In the genomic region with DNA sequence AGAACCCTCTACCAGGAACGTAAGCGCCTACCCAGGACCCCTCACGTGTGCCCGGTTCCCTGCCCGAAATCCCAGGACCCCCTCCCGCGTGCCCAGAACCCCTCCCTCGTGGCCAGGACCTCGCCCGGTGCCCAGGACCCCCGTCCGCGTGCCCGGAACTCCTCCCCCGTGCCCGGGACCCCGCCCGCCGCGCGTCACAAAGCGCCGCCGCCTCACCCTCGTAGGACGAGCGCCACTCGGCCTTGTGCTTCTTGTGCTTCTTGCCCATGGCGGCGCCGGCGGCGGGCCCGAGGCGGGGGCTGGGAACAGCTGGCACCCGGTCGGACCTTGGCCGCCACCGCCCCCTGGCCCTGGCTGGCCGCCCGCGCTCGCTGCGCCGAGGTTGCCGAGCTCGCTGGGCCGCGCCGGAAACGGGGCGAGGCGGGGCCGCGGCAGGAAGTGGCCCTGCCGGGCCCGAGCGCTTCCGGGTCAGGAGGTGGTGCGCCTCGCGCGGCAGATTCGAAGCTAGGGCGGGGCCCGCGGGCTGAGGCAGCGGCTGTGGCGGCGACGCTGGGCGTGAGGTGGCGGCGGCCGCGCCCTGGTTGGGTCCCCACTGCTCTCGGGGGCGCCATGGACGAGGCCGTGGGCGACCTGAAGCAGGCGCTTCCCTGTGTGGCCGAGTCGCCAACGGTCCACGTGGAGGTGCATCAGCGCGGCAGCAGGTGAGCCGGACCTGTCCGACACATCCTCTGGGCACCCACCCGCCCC, we compare ENCODE assay signal across 8 cellular contexts. TPM values are rescaled to one million over a fixed set of nuclear protein-coding genes. Genes with fewer than 3 reads are reported as not detected.
DNase-seq lines count a peak whose midpoint lies in the region; ATAC-seq and TF ChIP-seq lines count a peak whose summit lies in the region.

A gene (minus strand): TSS at position 412 of the 747 bp plus-strand sequence. CDS start 144 bp downstream, at position 268.
A gene with protein sequence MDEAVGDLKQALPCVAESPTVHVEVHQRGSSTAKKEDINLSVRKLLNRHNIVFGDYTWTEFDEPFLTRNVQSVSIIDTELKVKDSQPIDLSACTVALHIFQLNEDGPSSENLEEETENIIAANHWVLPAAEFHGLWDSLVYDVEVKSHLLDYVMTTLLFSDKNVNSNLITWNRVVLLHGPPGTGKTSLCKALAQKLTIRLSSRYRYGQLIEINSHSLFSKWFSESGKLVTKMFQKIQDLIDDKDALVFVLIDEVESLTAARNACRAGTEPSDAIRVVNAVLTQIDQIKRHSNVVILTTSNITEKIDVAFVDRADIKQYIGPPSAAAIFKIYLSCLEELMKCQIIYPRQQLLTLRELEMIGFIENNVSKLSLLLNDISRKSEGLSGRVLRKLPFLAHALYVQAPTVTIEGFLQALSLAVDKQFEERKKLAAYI (plus strand): TSS at position 495 of the 747 bp plus-strand sequence. CDS start 115 bp downstream, at position 610.

- H3F3A ChIP-seq in PC-9 (ENCODE audit: insufficient read depth, low read depth): no peaks in the 10 kb centered on the region; the same call in 1 of the 2 replicates

- H3K27me3 Mint-ChIP-seq in activated T-cell treated with anti-CD3 and anti-CD28 coated beads, Interleukin-2, amount 50 U/mL, for 72 hours (ENCODE audit: low read depth): no peaks in the 10 kb centered on the region
- H3K27me3 Mint-ChIP-seq in naive thymus-derived CD4-positive, alpha-beta T cell: no peaks in the 10 kb centered on the region
- no peaks in the 10 kb centered on the region for H3K27me3 Mint-ChIP-seq in stimulated activated naive B cell treated with anti-CD40 and anti-IgM and Interleukin-4, amounts not matched to agents 10 μg/mL and 1 μg/mL and 100 μg/mL, for 72 hours

- no peaks in the 10 kb centered on the region for H3K9me3 ChIP-seq in PC-9 (ENCODE audit: insufficient read depth, low read depth)
- H3K9me3 ChIP-seq in naive thymus-derived CD4-positive, alpha-beta T cell (ENCODE audit: control insufficient read depth in 2 of 3, low read length in 3 of 3): no peaks in the 10 kb centered on the region

- no peaks in the 10 kb centered on the region for H3K27me3 ChIP-seq in PC-9 (ENCODE audit: insufficient read depth, low read depth)
- no peaks in the 10 kb centered on the region for H3K27me3 ChIP-seq in naive thymus-derived CD4-positive, alpha-beta T cell (ENCODE audit: control insufficient read depth in 2 of 2, insufficient read depth in 2 of 2, low read length in 2 of 2)

- peak; percentile 27; the same call in 1 of the 2 replicates for TF ChIP-seq CTCF in PC-9 (conservative IDR thresholded peaks at IDR 0.05)

- POLR2A ChIA-PET in PC-9 (lab: Charles Lee; ENCODE audit: unreplicated experiment): interaction anchor here (0.5 to 0.8 kb wide), 3 partner anchors 259 to 908 kb away, joined by 3 to 4 read pairs (median 4); no protein-coding TSS in a partner anchor
- POLR2A ChIA-PET in naive thymus-derived CD4-positive, alpha-beta T cell (lab: Charles Lee): interaction anchor here (0.6 to 2.1 kb wide), 4 partner anchors 9 to 281 kb away, joined by 3 to 6 read pairs (median 4); a partner anchor contains a TSS

- peak within 1 kb of the TSS; percentile 98 for H3K4me2 ChIP-seq in PC-9

- ATAC-seq in GM21367 (IDR thresholded peaks at IDR 0.05; ENCODE audit: unreplicated experiment): peak; percentile 95
- ATAC-seq in activated T-cell treated with anti-CD3 and anti-CD28 coated beads, Interleukin-2, amount 50 U/mL, for 72 hours (replicated peaks in 1 of 2): peak; percentile 98 to 99
- ATAC-seq in naive thymus-derived CD4-positive, alpha-beta T cell: peak; percentile 98
- ATAC-seq in stimulated activated naive B cell treated with anti-CD40 and anti-IgM and Interleukin-4, amounts not matched to agents 10 μg/mL and 1 μg/mL and 100 μg/mL, for 72 hours (replicated peaks): peak; percentile 98 to 99

- peaks cover 28% of the 10 kb centered on the region for H3K4me1 Mint-ChIP-seq in activated T-cell treated with anti-CD3 and anti-CD28 coated beads, Interleukin-2, amount 50 U/mL, for 72 hours (ENCODE audit: low read depth)
- H3K4me1 Mint-ChIP-seq in naive thymus-derived CD4-positive, alpha-beta T cell: peaks cover 12 to 35% (median 28%) of the 10 kb centered on the region in 7 donors
- peaks cover 14 to 21% of the 10 kb centered on the region in 2 donors for H3K4me1 Mint-ChIP-seq in stimulated activated naive B cell treated with anti-CD40 and anti-IgM and Interleukin-4, amounts not matched to agents 10 μg/mL and 1 μg/mL and 100 μg/mL, for 72 hours

- H4K20me1 ChIP-seq in PC-9 (ENCODE audit: insufficient read depth): no peaks in the 10 kb centered on the region; the same call in none of the 2 replicates

- H3K36me3 Mint-ChIP-seq in activated T-cell treated with anti-CD3 and anti-CD28 coated beads, Interleukin-2, amount 50 U/mL, for 72 hours (ENCODE audit: insufficient read depth in 2 of 2): peaks cover 10 to 17% of the 10 kb centered on the region in 2 donors
- peaks cover under 1 to 22% (median 13%) of the 10 kb centered on the region in 5 donors for H3K36me3 Mint-ChIP-seq in naive thymus-derived CD4-positive, alpha-beta T cell
- H3K36me3 Mint-ChIP-seq in stimulated activated naive B cell treated with anti-CD40 and anti-IgM and Interleukin-4, amounts not matched to agents 10 μg/mL and 1 μg/mL and 100 μg/mL, for 72 hours: peaks cover 21 to 38% of the 10 kb centered on the region in 2 donors

- peak within 1 kb of the TSS; percentile 87 to 89 for H3K4me3 Mint-ChIP-seq in activated T-cell treated with anti-CD3 and anti-CD28 coated beads, Interleukin-2, amount 50 U/mL, for 72 hours
- H3K4me3 Mint-ChIP-seq in naive thymus-derived CD4-positive, alpha-beta T cell: peak within 1 kb of the TSS; percentile 79 to 93 (median 86)
- H3K4me3 Mint-ChIP-seq in stimulated activated naive B cell treated with anti-CD40 and anti-IgM and Interleukin-4, amounts not matched to agents 10 μg/mL and 1 μg/mL and 100 μg/mL, for 72 hours: peak within 1 kb of the TSS; percentile 86 to 90

- BruUV-seq in PC-9 (replicated peaks; lab: Mats Ljungman, UMichigan): no TSS peak

- DNase-seq in DMS 273 treated with DMSO at 0.1 percent for 48 hours (lab: John Stamatoyannopoulos, UW) (peak; percentile 37), HT1080 (ENCODE audit: low read depth) (peak; percentile 81), PC-9 (peak; percentile 78 to 97), fibroblast of gingiva (ENCODE audit: low read depth) (peak; percentile 68)
- DNase-seq in activated T-cell treated with anti-CD3 and anti-CD28 coated beads, Interleukin-2, amount 50 U/mL, for 72 hours: peak; percentile 89 to 90
- DNase-seq in naive thymus-derived CD4-positive, alpha-beta T cell: peak; percentile 77 to 90 (median 86)
- peak; percentile 76 for DNase-seq in stimulated activated naive B cell treated with anti-CD40 and anti-IgM and Interleukin-4, amounts not matched to agents 10 μg/mL and 1 μg/mL and 100 μg/mL, for 72 hours

- peak within 1 kb of the TSS; percentile 44 for H3K27ac ChIP-seq in PC-9
- H3K27ac ChIP-seq in naive thymus-derived CD4-positive, alpha-beta T cell (ENCODE audit: low read depth, low read length): peak within 1 kb of the TSS; percentile 91

- peak within 1 kb of the TSS; percentile 87 for H2AFZ ChIP-seq in PC-9

- peak within 1 kb of the TSS; percentile 64 for H3K4me3 ChIP-seq in PC-9
- H3K4me3 ChIP-seq in naive thymus-derived CD4-positive, alpha-beta T cell (ENCODE audit: low read length): peak within 1 kb of the TSS; percentile 84

- H3K27ac Mint-ChIP-seq in activated T-cell treated with anti-CD3 and anti-CD28 coated beads, Interleukin-2, amount 50 U/mL, for 72 hours: peak within 1 kb of the TSS; percentile 77
- H3K27ac Mint-ChIP-seq in naive thymus-derived CD4-positive, alpha-beta T cell: peak within 1 kb of the TSS; percentile 69 to 92 (median 89)
- peak within 1 kb of the TSS; percentile 91 for H3K27ac Mint-ChIP-seq in stimulated activated naive B cell treated with anti-CD40 and anti-IgM and Interleukin-4, amounts not matched to agents 10 μg/mL and 1 μg/mL and 100 μg/mL, for 72 hours

- intact Hi-C loops in PC-9 (cut with micrococcal nuclease; ENCODE audit: unreplicated experiment): loop anchor here (1.0 to 5.0 kb wide), 2 partner anchors 221 to 280 kb away; a partner anchor contains a TSS
- intact Hi-C loops in naive thymus-derived CD4-positive, alpha-beta T cell (cut with micrococcal nuclease): loop anchor here (1.0 to 5.0 kb wide), 6 partner anchors 108 to 620 kb away; a partner anchor contains a TSS

- H3K4me1 ChIP-seq in PC-9 (replicated peaks; ENCODE audit: insufficient read depth): peaks cover 18% of the 10 kb centered on the region
- peaks cover 10 to 14% of the 10 kb centered on the region in 2 donors for H3K4me1 ChIP-seq in naive thymus-derived CD4-positive, alpha-beta T cell (ENCODE audit: control insufficient read depth in 2 of 2, insufficient read depth in 2 of 2, low read length in 2 of 2)

- no peaks in the 10 kb centered on the region for H3K9me2 ChIP-seq in PC-9 (ENCODE audit: insufficient read depth)

- H3K36me3 ChIP-seq in PC-9 (ENCODE audit: low read depth): peaks cover 30% of the 10 kb centered on the region
- H3K36me3 ChIP-seq in naive thymus-derived CD4-positive, alpha-beta T cell (ENCODE audit: control insufficient read depth in 2 of 3, insufficient read depth in 3 of 3, low read length in 3 of 3): peaks cover 10 to 40% (median 18%) of the 10 kb centered on the region in 3 experiments

- CTCF ChIA-PET in PC-9 (lab: Charles Lee): interaction anchor here (0.6 to 1.4 kb wide), 4 partner anchors 223 to 576 kb away, joined by 3 to 4 read pairs (median 4); no protein-coding TSS in a partner anchor
- CTCF ChIA-PET in naive thymus-derived CD4-positive, alpha-beta T cell (lab: Charles Lee): interaction anchor here (1.1 to 1.3 kb wide), 2 partner anchors 8 to 10 kb away, joined by 3 to 4 read pairs; no protein-coding TSS in a partner anchor

- H3K9me3 Mint-ChIP-seq in activated T-cell treated with anti-CD3 and anti-CD28 coated beads, Interleukin-2, amount 50 U/mL, for 72 hours: no peaks in the 10 kb centered on the region
- no peaks in the 10 kb centered on the region for H3K9me3 Mint-ChIP-seq in naive thymus-derived CD4-positive, alpha-beta T cell
- no peaks in the 10 kb centered on the region for H3K9me3 Mint-ChIP-seq in stimulated activated naive B cell treated with anti-CD40 and anti-IgM and Interleukin-4, amounts not matched to agents 10 μg/mL and 1 μg/mL and 100 μg/mL, for 72 hours

- peaks cover 65% of the 10 kb centered on the region for H3K79me2 ChIP-seq in PC-9 (ENCODE audit: low read depth)

RNA-seq across cellular contexts. Expression of the first gene that starts in this region (rescaled TPM):
- total RNA-seq in HT1080 (2014; rRNA removed; shearing (Covaris generic)): 49.2 and 52.7 TPM in 2 replicates
- polyA plus RNA-seq in HT1080 (2015; cell fraction: cytosol; rRNA removed): 42.2 and 47.2 TPM in 2 replicates
- 152 and 154 TPM in 2 replicates for polyA plus RNA-seq in HT1080 (2015; cell fraction: nucleus; rRNA removed)
- 102 and 112 TPM in 2 replicates for total RNA-seq in PC-9 (2021)
- 10 to 100 TPM; 50.6 to 54.7 TPM for total RNA-seq in activated T-cell treated with anti-CD3 and anti-CD28 coated beads, Interleukin-2, amount 50 U/mL, for 72 hours
- 10 to 100 TPM; 63.2 to 93.2 (median 82.2) TPM for total RNA-seq in naive thymus-derived CD4-positive, alpha-beta T cell
- 10 to 100 TPM; 10.6 to 17.6 TPM for polyA plus RNA-seq in naive thymus-derived CD4-positive, alpha-beta T cell

RNA-seq across cellular contexts. Expression of the second gene that starts in this region (rescaled TPM):
- 190 and 220 TPM in 2 replicates for total RNA-seq in HT1080 (2014; rRNA removed; shearing (Covaris generic))
- polyA plus RNA-seq in HT1080 (2015; cell fraction: cytosol; rRNA removed): 118 and 126 TPM in 2 replicates
- 83.2 and 90.2 TPM in 2 replicates for polyA plus RNA-seq in HT1080 (2015; cell fraction: nucleus; rRNA removed)
- 56.1 and 74.0 TPM in 2 replicates for total RNA-seq in PC-9 (2021)
- total RNA-seq in activated T-cell treated with anti-CD3 and anti-CD28 coated beads, Interleukin-2, amount 50 U/mL, for 72 hours: 10 to 100 TPM; 17.7 to 18.2 TPM
- total RNA-seq in naive thymus-derived CD4-positive, alpha-beta T cell: 10 to 100 TPM in 1 of 5 experiments, under 1 TPM in 3, not detected in 1; 0.39 to 23.5 (median 0.57) TPM
- polyA plus RNA-seq in naive thymus-derived CD4-positive, alpha-beta T cell: under 1 TPM; 0.52 to 0.63 TPM

Comparison
In these comparisons a context has a peak if more than half of its experiments do, and no peak if none do; other contexts are left out.
1. Peak in every context shown above with its lines: DNase-seq, ATAC-seq, H3K4me3 ChIP-seq and H3K27ac ChIP-seq.
2. DNase-seq: peak in every context shown above with its lines; median percentile 90 in activated T-cell treated with anti-CD3 and anti-CD28 coated beads, Interleukin-2, amount 50 U/mL, for 72 hours; 88 in PC-9; 86 in naive thymus-derived CD4-positive, alpha-beta T cell; 81 in HT1080; 76 in stimulated activated naive B cell treated with anti-CD40 and anti-IgM and Interleukin-4, amounts not matched to agents 10 μg/mL and 1 μg/mL and 100 μg/mL, for 72 hours; 68 in fibroblast of gingiva; 37 in DMS 273 treated with DMSO at 0.1 percent for 48 hours.